25 cellular contexts compared by ENCODE assay signal in the genomic region with DNA sequence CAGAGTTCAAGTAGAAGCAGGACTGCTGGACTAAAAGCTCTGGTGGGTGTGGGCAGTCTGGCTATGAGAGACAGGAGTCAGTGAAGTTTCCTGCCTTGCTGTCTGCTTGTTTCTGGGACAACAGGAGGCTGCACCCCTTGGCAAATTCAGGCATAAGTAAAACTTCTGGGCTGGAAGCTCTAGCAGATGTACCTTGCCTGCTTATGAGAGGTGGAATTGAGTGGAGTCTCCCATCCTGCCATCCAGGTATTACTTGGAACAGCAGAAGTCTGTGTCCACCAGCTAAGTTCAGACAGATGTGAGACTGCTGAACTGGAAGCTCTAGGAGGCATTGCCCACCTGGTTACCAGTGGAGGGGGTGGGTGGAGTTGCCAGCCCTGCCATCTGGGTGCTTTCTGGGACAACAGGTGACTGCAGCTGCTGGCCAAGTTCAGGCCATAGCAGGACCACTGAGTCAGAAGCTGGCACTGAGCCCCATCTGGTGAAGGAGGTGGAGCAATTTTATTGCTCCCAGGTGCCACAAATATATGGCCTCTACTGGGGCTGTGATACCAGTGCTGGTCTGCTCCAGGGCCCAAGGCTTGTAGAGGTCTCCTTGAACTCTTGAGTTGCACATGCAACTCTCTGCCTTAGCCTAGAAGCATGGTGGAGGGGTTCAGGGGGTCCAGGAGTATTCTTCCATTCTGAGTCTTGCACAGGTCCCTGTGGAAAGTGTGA.
"Had no signal": no experiment of that assay in that cellular context is flagged by ENCODE, and none has a peak within 500 bp of the region (broad histone marks: within the 10 kb centered on the region; RNA-seq: fewer than 3 reads in every experiment).

No MANE protein-coding gene starts in this region.

- H3K4me1 Mint-ChIP-seq: activated B cell treated with CpG ODN at 0.5 μM for 24 hours; activated CD4-positive, alpha-beta T cell treated with anti-CD3 and anti-CD28 coated beads for 36 hours; immature natural killer cell; memory B cell; stimulated activated memory B cell treated with anti-CD40 and anti-IgM and Interleukin-4, amounts not matched to agents 10 μg/mL and 1 μg/mL and 100 μg/mL, for 72 hours; T-helper 17 cell had no signal

- H2AFZ ChIP-seq: hepatocyte had no signal

- H3K27ac ChIP-seq: adrenal gland, hepatocyte, stomach, suprapubic skin, tibial nerve had no signal

- H3K36me3 Mint-ChIP-seq: stimulated activated memory B cell treated with anti-CD40 and anti-IgM and Interleukin-4, amounts not matched to agents 10 μg/mL and 1 μg/mL and 100 μg/mL, for 72 hours had no signal

- H3K27ac Mint-ChIP-seq: activated B cell treated with CpG ODN at 0.5 μM for 24 hours; activated CD4-positive, alpha-beta T cell treated with anti-CD3 and anti-CD28 coated beads for 36 hours; activated naive CD8-positive, alpha-beta T cell; activated T-cell treated with anti-CD3 and anti-CD28 coated beads, Interleukin-2, amount 50 U/mL, for 24 hours; activated T-helper 2 cell treated with anti-CD3 and anti-CD28 coated beads, Interferon-gamma antibody, Interleukin-2, Interleukin-4, amounts not matched to agents 10 μg/mL and 5 μg/mL and 100 μg/mL, durations not matched to agents 14 hours and 24 hours and 36 hours; immature natural killer cell; memory B cell; nephron progenitor cell; stimulated activated memory B cell treated with anti-CD40 and anti-IgM and Interleukin-4, amounts not matched to agents 10 μg/mL and 1 μg/mL and 100 μg/mL, for 72 hours; T-helper 17 cell had no signal

- H3K36me3 ChIP-seq: adrenal gland, stomach, suprapubic skin, tibial nerve had no signal

- H3K9me3 ChIP-seq: suprapubic skin had no signal

- H3K27me3 Mint-ChIP-seq: T-helper 17 cell had no signal

- H3K27me3 ChIP-seq: adrenal gland, hepatocyte, stomach, suprapubic skin, tibial nerve had no signal

- DNase-seq: activated B cell treated with CpG ODN at 0.5 μM for 24 hours; activated CD4-positive, alpha-beta T cell treated with anti-CD3 and anti-CD28 coated beads for 36 hours; activated CD4-positive, alpha-beta T cell treated with anti-CD3 and anti-CD28 coated beads, Interleukin-2, amount 50 U/mL, for 4 hours; activated CD8-positive, alpha-beta memory T cell treated with anti-CD3 and anti-CD28 coated beads for 24 hours; activated CD8-positive, alpha-beta memory T cell treated with anti-CD3 and anti-CD28 coated beads, Interleukin-2, amount 50 U/mL, for 4 hours; activated naive CD4-positive, alpha-beta T cell; activated T-cell treated with anti-CD3 and anti-CD28 coated beads, Interleukin-2, amount 50 U/mL, for 24 hours; effector CD8-positive, alpha-beta T cell; glutamatergic neuron; immature natural killer cell; mucosa of descending colon; nephron progenitor cell; small intestine; stimulated activated CD4-positive, alpha-beta T cell treated with anti-CD3 and anti-CD28 coated beads, Interleukin-2, amount 100 ng/mL, for 24 hours; stomach; T-helper 17 cell had no signal

- H3K4me3 Mint-ChIP-seq: activated B cell treated with CpG ODN at 0.5 μM for 24 hours; activated CD4-positive, alpha-beta T cell treated with anti-CD3 and anti-CD28 coated beads for 36 hours; activated naive CD8-positive, alpha-beta T cell; activated T-cell treated with anti-CD3 and anti-CD28 coated beads, Interleukin-2, amount 50 U/mL, for 24 hours; immature natural killer cell; memory B cell; nephron progenitor cell; stimulated activated memory B cell treated with anti-CD40 and anti-IgM and Interleukin-4, amounts not matched to agents 10 μg/mL and 1 μg/mL and 100 μg/mL, for 72 hours; T-helper 17 cell had no signal

- H3K4me1 ChIP-seq: stomach, suprapubic skin, tibial nerve had no signal

- ATAC-seq: activated CD4-positive, alpha-beta T cell treated with anti-CD3 and anti-CD28 coated beads for 36 hours; mucosa of descending colon; sciatic nerve; stimulated activated memory B cell treated with anti-CD40 and anti-IgM and Interleukin-4, amounts not matched to agents 10 μg/mL and 1 μg/mL and 100 μg/mL, for 72 hours; T-helper 17 cell had no signal

- H3K4me2 ChIP-seq: hepatocyte had no signal

- H3K4me3 ChIP-seq: adrenal gland, hepatocyte, mucosa of descending colon, stomach, suprapubic skin, tibial nerve had no signal
